Comparison of ENCODE assay signal across 25 cellular contexts in the genomic region with DNA sequence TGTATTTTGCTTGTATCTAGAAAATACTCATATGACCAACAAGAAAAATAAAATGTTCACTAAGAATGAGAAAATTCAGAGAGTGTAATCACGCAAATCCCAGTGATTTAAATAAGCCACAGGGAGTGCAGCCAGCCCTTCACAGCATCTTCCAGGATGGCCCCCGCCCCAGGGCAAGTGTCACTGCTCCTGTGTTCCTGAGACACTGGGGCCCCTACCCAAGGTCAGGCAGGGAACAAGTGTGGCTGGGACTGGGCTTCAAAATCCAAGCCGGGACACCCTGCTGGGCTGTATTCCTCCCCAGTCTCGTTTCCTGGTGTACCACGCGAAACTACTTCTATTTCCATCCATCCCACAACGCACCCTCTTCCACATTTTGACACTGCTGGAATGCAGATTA. TPM values are rescaled to one million over a fixed set of nuclear protein-coding genes. Genes with fewer than 3 reads are reported as not detected.
"Had no signal": no experiment of that assay in that cellular context is flagged by ENCODE, and none has a peak within 500 bp of the region (broad histone marks: within the 10 kb centered on the region; RNA-seq: fewer than 3 reads in every experiment).

No MANE protein-coding gene starts in this region.

- DNase-seq: activated CD4-positive, alpha-beta memory T cell treated with anti-CD3 and anti-CD28 coated beads for 36 hours; activated CD4-positive, alpha-beta T cell treated with anti-CD3 and anti-CD28 coated beads, Interleukin-2, amount 10 ng/mL, durations not matched to agents 7 days and 5 days; activated CD4-positive, CD25-positive, alpha-beta regulatory T cell; activated CD8-positive, alpha-beta memory T cell treated with anti-CD3 and anti-CD28 coated beads for 24 hours; activated gamma-delta T cell; activated naive CD4-positive, alpha-beta T cell treated with anti-CD3 and anti-CD28 coated beads for 36 hours; activated T-cell treated with anti-CD3 and anti-CD28 coated beads, Interleukin-2, amount 50 U/mL, for 4 hours; adrenal gland; anterior cingulate cortex; Kasumi-1; KBM-7; NCI-H1105 treated with DMSO at 0.1 percent for 48 hours; NCI-H1436 treated with DMSO at 0.1 percent for 48 hours; NCI-H187; NCI-H2081; NCI-H510A treated with DMSO at 0.1 percent for 48 hours; NCI-H69; PC-3; SK-N-SH; T-helper 1 cell had no signal

- H3K9ac ChIP-seq: SK-N-SH had no signal

- H3K4me3 Mint-ChIP-seq: activated CD4-positive, alpha-beta memory T cell treated with anti-CD3 and anti-CD28 coated beads for 36 hours; activated CD4-positive, alpha-beta T cell treated with anti-CD3 and anti-CD28 coated beads, Interleukin-2, amount 10 ng/mL, durations not matched to agents 7 days and 5 days; activated naive CD4-positive, alpha-beta T cell treated with anti-CD3 and anti-CD28 coated beads for 36 hours; activated naive CD8-positive, alpha-beta T cell; activated T-cell treated with anti-CD3 and anti-CD28 coated beads, Interleukin-2, amount 50 U/mL, for 4 hours had no signal

- H3K27ac ChIP-seq: adrenal gland, VCaP had no signal

- H3K36me3 Mint-ChIP-seq: activated naive CD8-positive, alpha-beta T cell had no signal

- H3K4me2 ChIP-seq: SK-N-SH had no signal

- H3K27me3 ChIP-seq: adrenal gland had no signal

- FAIRE-seq: bronchial epithelial cell, RCC 7860 had no signal

- H3K9me3 Mint-ChIP-seq: activated CD4-positive, alpha-beta memory T cell treated with anti-CD3 and anti-CD28 coated beads for 36 hours; activated CD4-positive, alpha-beta T cell treated with anti-CD3 and anti-CD28 coated beads, Interleukin-2, amount 10 ng/mL, durations not matched to agents 7 days and 5 days; activated naive CD4-positive, alpha-beta T cell treated with anti-CD3 and anti-CD28 coated beads for 36 hours; activated T-cell treated with anti-CD3 and anti-CD28 coated beads, Interleukin-2, amount 50 U/mL, for 4 hours had no signal

- ATAC-seq: activated T-cell treated with anti-CD3 and anti-CD28 coated beads, Interleukin-2, amount 50 U/mL, for 4 hours; PC-3 had no signal

- H3K9me3 ChIP-seq: adrenal gland, SK-N-SH had no signal

- H3K4me3 ChIP-seq: adrenal gland had no signal

- H3K27me3 Mint-ChIP-seq: activated CD4-positive, alpha-beta memory T cell treated with anti-CD3 and anti-CD28 coated beads for 36 hours; activated CD4-positive, alpha-beta T cell treated with anti-CD3 and anti-CD28 coated beads, Interleukin-2, amount 10 ng/mL, durations not matched to agents 7 days and 5 days; activated naive CD8-positive, alpha-beta T cell had no signal

- H3K4me1 Mint-ChIP-seq: activated CD4-positive, alpha-beta T cell treated with anti-CD3 and anti-CD28 coated beads, Interleukin-2, amount 10 ng/mL, durations not matched to agents 7 days and 5 days had no signal

- H3K27ac Mint-ChIP-seq: activated CD4-positive, alpha-beta memory T cell treated with anti-CD3 and anti-CD28 coated beads for 36 hours; activated CD4-positive, alpha-beta T cell treated with anti-CD3 and anti-CD28 coated beads, Interleukin-2, amount 10 ng/mL, durations not matched to agents 7 days and 5 days; activated naive CD4-positive, alpha-beta T cell treated with anti-CD3 and anti-CD28 coated beads for 36 hours; activated naive CD8-positive, alpha-beta T cell had no signal

RNA-seq across cellular contexts. Expression of gene CCNP, which starts 18.1 kb away (rescaled TPM):
- total RNA-seq: activated CD4-positive, alpha-beta memory T cell treated with anti-CD3 and anti-CD28 coated beads for 36 hours; activated naive CD4-positive, alpha-beta T cell treated with anti-CD3 and anti-CD28 coated beads for 36 hours; bronchial epithelial cell; PC-3 had no signal

RNA-seq across cellular contexts. Expression of gene TTC9B, which starts 26.4 kb away (rescaled TPM):
- total RNA-seq: activated CD4-positive, alpha-beta memory T cell treated with anti-CD3 and anti-CD28 coated beads for 36 hours; activated CD4-positive, alpha-beta T cell treated with anti-CD3 and anti-CD28 coated beads, Interleukin-2, amount 10 ng/mL, durations not matched to agents 7 days and 5 days; activated naive CD4-positive, alpha-beta T cell treated with anti-CD3 and anti-CD28 coated beads for 36 hours; activated T-cell treated with anti-CD3 and anti-CD28 coated beads, Interleukin-2, amount 50 U/mL, for 4 hours; bronchial epithelial cell; T-helper 2 cell treated with Interferon-gamma antibody and Interleukin-4, amounts not matched to agents 100 ng/mL and 5 ng/mL, for 36 hours had no signal
